Comparison of ENCODE assay signal across 22 cellular contexts in the genomic region with DNA sequence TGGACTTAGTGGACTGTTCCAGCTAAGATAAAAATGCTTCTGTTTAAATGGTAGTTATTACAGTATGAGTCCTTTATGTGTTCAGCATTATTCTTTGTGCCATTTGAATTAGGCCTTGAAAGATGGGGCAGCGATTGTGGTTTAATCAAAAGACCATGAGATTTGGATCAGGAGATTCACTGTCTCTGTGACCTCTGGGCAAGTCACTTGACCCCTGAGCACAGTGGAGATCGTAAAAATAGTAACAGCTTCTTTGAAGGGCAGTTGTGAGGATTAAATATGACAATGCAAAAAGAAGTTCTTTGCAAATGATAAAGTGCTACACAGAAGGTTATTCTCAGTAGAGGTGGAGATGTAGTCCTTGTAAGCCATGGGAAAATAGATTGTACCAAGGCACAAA. TPM values are rescaled to one million over a fixed set of nuclear protein-coding genes. Genes with fewer than 3 reads are reported as not detected.
DNase-seq lines count a peak whose midpoint lies in the region; ATAC-seq and TF ChIP-seq lines count a peak whose summit lies in the region.
"Had no signal": no experiment of that assay in that cellular context is flagged by ENCODE, and none has a peak within 500 bp of the region (broad histone marks: within the 10 kb centered on the region; RNA-seq: fewer than 3 reads in every experiment).

No MANE protein-coding gene starts in this region.

- TF ChIP-seq CTCF in CD8-positive, alpha-beta T cell (IDR thresholded peaks at IDR 0.05): no peak
- TF ChIP-seq CTCF in MM.1S (IDR thresholded peaks at IDR 0.05; ENCODE audit: low read length) (no peak), right lobe of liver (IDR thresholded peaks at IDR 0.05) (no peak)

- no peaks in the 10 kb centered on the region for H4K20me1 ChIP-seq in MM.1S (ENCODE audit: insufficient read depth, low read length)

- no peaks in the 10 kb centered on the region for H3F3A ChIP-seq in MM.1S (ENCODE audit: insufficient read depth, low read length)

- no peak for DNase-seq in CD4-positive, CD25-positive, alpha-beta regulatory T cell
- no peak for DNase-seq in CD8-positive, alpha-beta T cell
- DNase-seq in activated T-helper 1 cell treated with anti-CD3 and anti-CD28 coated beads, Interleukin-12 subunit alpha, Interleukin-12 subunit beta, Interleukin-2, Interleukin-4 antibody, amounts not matched to agents 30 ng/mL and 10 ng/mL and 1 ng/mL, durations not matched to agents 14 hours and 24 hours and 36 hours (ENCODE audit: low spot score): no peak
- DNase-seq in naive thymus-derived CD4-positive, alpha-beta T cell: no peak
- DNase-seq in NK-92 (lab: John Stamatoyannopoulos, UW; ENCODE audit: unreplicated experiment) (no peak), MM.1S (no peak), right lobe of liver (no peak)
- DNase-seq: activated CD4-positive, alpha-beta T cell treated with anti-CD3 and anti-CD28 coated beads for 1 hour; activated T-cell treated with anti-CD3 and anti-CD28 coated beads, Interleukin-2, amount 50 U/mL, for 1 hour; aorta; GDM1; NCI-H2081; NCI-H510A; SHP77; sigmoid colon; stimulated activated CD4-positive, alpha-beta T cell treated with anti-CD3 and anti-CD28 coated beads, Interleukin-2, amount 100 ng/mL, for 48 hours; substantia nigra had no signal

- no peaks in the 10 kb centered on the region for H3K27me3 Mint-ChIP-seq in CD4-positive, CD25-positive, alpha-beta regulatory T cell
- H3K27me3 Mint-ChIP-seq in CD8-positive, alpha-beta T cell (ENCODE audit: low read depth): no peaks in the 10 kb centered on the region
- no peaks in the 10 kb centered on the region for H3K27me3 Mint-ChIP-seq in activated T-helper 1 cell treated with anti-CD3 and anti-CD28 coated beads, Interleukin-12 subunit alpha, Interleukin-12 subunit beta, Interleukin-2, Interleukin-4 antibody, amounts not matched to agents 30 ng/mL and 10 ng/mL and 1 ng/mL, durations not matched to agents 14 hours and 24 hours and 36 hours (ENCODE audit: insufficient read depth)
- H3K27me3 Mint-ChIP-seq in naive thymus-derived CD4-positive, alpha-beta T cell: no peaks in the 10 kb centered on the region

- no peak for ATAC-seq in CD4-positive, CD25-positive, alpha-beta regulatory T cell (ENCODE audit: low read depth in 2 of 2)
- ATAC-seq in CD8-positive, alpha-beta T cell: no peak
- no peak for ATAC-seq in naive thymus-derived CD4-positive, alpha-beta T cell
- ATAC-seq in right lobe of liver: no peak
- ATAC-seq: HCT116 had no signal

- peak overlapping the region; percentile 60 for H3K27ac ChIP-seq in CD4-positive, CD25-positive, alpha-beta regulatory T cell (ENCODE audit: insufficient read depth, low read length, poor library complexity, severe bottlenecking)
- peak overlapping the region; percentile 61 for H3K27ac ChIP-seq in CD8-positive, alpha-beta T cell (ENCODE audit: low read depth, low read length)
- H3K27ac ChIP-seq in naive thymus-derived CD4-positive, alpha-beta T cell (ENCODE audit: low read depth, low read length): peak overlapping the region; percentile 57
- H3K27ac ChIP-seq in MM.1S (ENCODE audit: low read length) (no peak overlapping the region), right lobe of liver (no peak overlapping the region)
- H3K27ac ChIP-seq: sigmoid colon had no signal

- H3K9me3 ChIP-seq in CD4-positive, CD25-positive, alpha-beta regulatory T cell (ENCODE audit: control insufficient read depth in 2 of 2, low read length in 2 of 2): no peaks in the 10 kb centered on the region
- no peaks in the 10 kb centered on the region for H3K9me3 ChIP-seq in CD8-positive, alpha-beta T cell (ENCODE audit: low read length)
- H3K9me3 ChIP-seq in naive thymus-derived CD4-positive, alpha-beta T cell (ENCODE audit: control insufficient read depth in 2 of 3, low read length in 3 of 3): no peaks in the 10 kb centered on the region
- H3K9me3 ChIP-seq in MM.1S (replicated peaks; ENCODE audit: insufficient read depth, low read length): no peaks in the 10 kb centered on the region
- H3K9me3 ChIP-seq in right lobe of liver: no peaks in the 10 kb centered on the region
- H3K9me3 ChIP-seq: sigmoid colon had no signal

- 79% methylated on average over 2 of the region's 2 CpGs for WGBS in right lobe of liver (ENCODE audit: insufficient coverage, low coverage, low lambda C conversion rate, missing lambda C conversion rate)

- CTCF ChIA-PET in CD8-positive, alpha-beta T cell (lab: Charles Lee): interaction anchor here (1.2 to 3.4 kb wide), 4 partner anchors 9 to 44 kb away, joined by 3 to 15 read pairs (median 11); no protein-coding TSS in a partner anchor
- CTCF ChIA-PET in naive thymus-derived CD4-positive, alpha-beta T cell (lab: Charles Lee): interaction anchor here (1.5 kb wide), 1 partner anchor 42 kb away, joined by 6 read pairs; no protein-coding TSS in a partner anchor

- H3K27ac Mint-ChIP-seq in CD4-positive, CD25-positive, alpha-beta regulatory T cell: peak overlapping the region; percentile 59 to 93 (median 77)
- peak overlapping the region; percentile 91 for H3K27ac Mint-ChIP-seq in CD8-positive, alpha-beta T cell
- H3K27ac Mint-ChIP-seq in activated T-helper 1 cell treated with anti-CD3 and anti-CD28 coated beads, Interleukin-12 subunit alpha, Interleukin-12 subunit beta, Interleukin-2, Interleukin-4 antibody, amounts not matched to agents 30 ng/mL and 10 ng/mL and 1 ng/mL, durations not matched to agents 14 hours and 24 hours and 36 hours: peak overlapping the region; percentile 76
- H3K27ac Mint-ChIP-seq in naive thymus-derived CD4-positive, alpha-beta T cell: peak overlapping the region; percentile 67 to 96 (median 87)

- intact Hi-C loops in CD8-positive, alpha-beta T cell (cut with DNase I, micrococcal nuclease): loop anchor here (2.0 kb wide), 1 partner anchor 15 kb away; no protein-coding TSS in a partner anchor
- intact Hi-C loops in activated T-helper 1 cell treated with anti-CD3 and anti-CD28 coated beads, Interleukin-12 subunit alpha, Interleukin-12 subunit beta, Interleukin-2, Interleukin-4 antibody, amounts not matched to agents 30 ng/mL and 10 ng/mL and 1 ng/mL, durations not matched to agents 14 hours and 24 hours and 36 hours (cut with micrococcal nuclease): no loop called here
- intact Hi-C loops in naive thymus-derived CD4-positive, alpha-beta T cell (cut with micrococcal nuclease): no loop called here
- intact Hi-C loops in right lobe of liver (cut with DNase I): no loop called here

- H3K4me3 Mint-ChIP-seq in CD4-positive, CD25-positive, alpha-beta regulatory T cell: peak overlapping the region in 2 of 4 donors; percentile 22 to 32
- peak overlapping the region; percentile 33 for H3K4me3 Mint-ChIP-seq in CD8-positive, alpha-beta T cell
- peak overlapping the region; percentile 38 for H3K4me3 Mint-ChIP-seq in activated T-helper 1 cell treated with anti-CD3 and anti-CD28 coated beads, Interleukin-12 subunit alpha, Interleukin-12 subunit beta, Interleukin-2, Interleukin-4 antibody, amounts not matched to agents 30 ng/mL and 10 ng/mL and 1 ng/mL, durations not matched to agents 14 hours and 24 hours and 36 hours
- H3K4me3 Mint-ChIP-seq in naive thymus-derived CD4-positive, alpha-beta T cell: peak overlapping the region in 6 of 10 donors; percentile 41 to 65 (median 55)

- peaks cover 27% of the 10 kb centered on the region for H3K4me1 ChIP-seq in CD4-positive, CD25-positive, alpha-beta regulatory T cell (ENCODE audit: control insufficient read depth, insufficient read depth, low read length, poor library complexity, severe bottlenecking)
- H3K4me1 ChIP-seq in CD8-positive, alpha-beta T cell (ENCODE audit: insufficient read depth, low read length): peaks cover 52% of the 10 kb centered on the region
- H3K4me1 ChIP-seq in naive thymus-derived CD4-positive, alpha-beta T cell (ENCODE audit: control insufficient read depth in 2 of 2, insufficient read depth in 2 of 2, low read length in 2 of 2): peaks cover 32 to 42% of the 10 kb centered on the region in 2 donors
- H3K4me1 ChIP-seq in MM.1S (ENCODE audit: low read length): no peaks in the 10 kb centered on the region; the same call in 1 of the 2 replicates
- H3K4me1 ChIP-seq in right lobe of liver: no peaks in the 10 kb centered on the region
- H3K4me1 ChIP-seq: sigmoid colon had no signal

- H3K36me3 ChIP-seq in CD4-positive, CD25-positive, alpha-beta regulatory T cell (ENCODE audit: control insufficient read depth, insufficient read depth, low read length): peaks cover 39% of the 10 kb centered on the region
- H3K36me3 ChIP-seq in CD8-positive, alpha-beta T cell (ENCODE audit: insufficient read depth, low read length): peaks cover 42% of the 10 kb centered on the region
- H3K36me3 ChIP-seq in naive thymus-derived CD4-positive, alpha-beta T cell (ENCODE audit: control insufficient read depth in 2 of 3, insufficient read depth in 3 of 3, low read length in 3 of 3): peaks cover 0 to 45% (median 8%) of the 10 kb centered on the region in 3 experiments
- H3K36me3 ChIP-seq in MM.1S (replicated peaks; ENCODE audit: insufficient read depth, low read length) (peaks cover 7% of the 10 kb centered on the region), right lobe of liver (peaks cover 0 to 38% (median 9%) of the 10 kb centered on the region in 4 donors)

- no peaks in the 10 kb centered on the region for H3K9me3 Mint-ChIP-seq in CD4-positive, CD25-positive, alpha-beta regulatory T cell
- H3K9me3 Mint-ChIP-seq in CD8-positive, alpha-beta T cell: no peaks in the 10 kb centered on the region
- no peaks in the 10 kb centered on the region for H3K9me3 Mint-ChIP-seq in activated T-helper 1 cell treated with anti-CD3 and anti-CD28 coated beads, Interleukin-12 subunit alpha, Interleukin-12 subunit beta, Interleukin-2, Interleukin-4 antibody, amounts not matched to agents 30 ng/mL and 10 ng/mL and 1 ng/mL, durations not matched to agents 14 hours and 24 hours and 36 hours
- H3K9me3 Mint-ChIP-seq in naive thymus-derived CD4-positive, alpha-beta T cell: no peaks in the 10 kb centered on the region

- POLR2A ChIA-PET in CD8-positive, alpha-beta T cell (lab: Charles Lee): interaction anchor here (0.9 to 1.9 kb wide), 4 partner anchors 9 to 75 kb away, joined by 3 to 6 read pairs (median 5); a partner anchor contains a TSS
- POLR2A ChIA-PET in naive thymus-derived CD4-positive, alpha-beta T cell (lab: Charles Lee): interaction anchor here (1.0 to 3.0 kb wide), 2 partner anchors 11 to 59 kb away, joined by 3 to 7 read pairs; a partner anchor contains a TSS

- no peaks in the 10 kb centered on the region for H3K27me3 ChIP-seq in CD4-positive, CD25-positive, alpha-beta regulatory T cell (ENCODE audit: control insufficient read depth, insufficient read depth, low read length)
- no peaks in the 10 kb centered on the region for H3K27me3 ChIP-seq in CD8-positive, alpha-beta T cell (ENCODE audit: insufficient read depth, low read length)
- H3K27me3 ChIP-seq in naive thymus-derived CD4-positive, alpha-beta T cell (ENCODE audit: control insufficient read depth in 2 of 2, insufficient read depth in 2 of 2, low read length in 2 of 2): no peaks in the 10 kb centered on the region
- H3K27me3 ChIP-seq in MM.1S (replicated peaks; ENCODE audit: insufficient read depth, low read length): no peaks in the 10 kb centered on the region
- H3K27me3 ChIP-seq in right lobe of liver: no peaks in the 10 kb centered on the region

- H3K4me1 Mint-ChIP-seq in CD4-positive, CD25-positive, alpha-beta regulatory T cell: peaks cover 13 to 59% (median 30%) of the 10 kb centered on the region in 4 donors
- H3K4me1 Mint-ChIP-seq in CD8-positive, alpha-beta T cell (ENCODE audit: low read depth): peaks cover 68% of the 10 kb centered on the region
- H3K4me1 Mint-ChIP-seq in activated T-helper 1 cell treated with anti-CD3 and anti-CD28 coated beads, Interleukin-12 subunit alpha, Interleukin-12 subunit beta, Interleukin-2, Interleukin-4 antibody, amounts not matched to agents 30 ng/mL and 10 ng/mL and 1 ng/mL, durations not matched to agents 14 hours and 24 hours and 36 hours (ENCODE audit: low read depth): peaks cover 54% of the 10 kb centered on the region
- peaks cover 13 to 64% (median 44%) of the 10 kb centered on the region in 7 donors for H3K4me1 Mint-ChIP-seq in naive thymus-derived CD4-positive, alpha-beta T cell

- H3K4me2 ChIP-seq in MM.1S (ENCODE audit: low read depth, low read length): no peak overlapping the region

- peaks cover 41% of the 10 kb centered on the region for H3K36me3 Mint-ChIP-seq in CD4-positive, CD25-positive, alpha-beta regulatory T cell
- H3K36me3 Mint-ChIP-seq in CD8-positive, alpha-beta T cell: peaks cover 71% of the 10 kb centered on the region
- peaks cover 71% of the 10 kb centered on the region for H3K36me3 Mint-ChIP-seq in activated T-helper 1 cell treated with anti-CD3 and anti-CD28 coated beads, Interleukin-12 subunit alpha, Interleukin-12 subunit beta, Interleukin-2, Interleukin-4 antibody, amounts not matched to agents 30 ng/mL and 10 ng/mL and 1 ng/mL, durations not matched to agents 14 hours and 24 hours and 36 hours (ENCODE audit: low read depth)
- H3K36me3 Mint-ChIP-seq in naive thymus-derived CD4-positive, alpha-beta T cell: peaks cover 6 to 65% (median 37%) of the 10 kb centered on the region in 5 donors

- H3K79me2 ChIP-seq in MM.1S (ENCODE audit: low read length): no peaks in the 10 kb centered on the region

- no peak overlapping the region for H2AFZ ChIP-seq in MM.1S (ENCODE audit: low read length)

- no peak overlapping the region for H3K9ac ChIP-seq in MM.1S (ENCODE audit: low read length)

- no peak for TF ChIP-seq POLR2A in right lobe of liver (IDR thresholded peaks at IDR 0.05)

- no peaks in the 10 kb centered on the region for H3K9me2 ChIP-seq in MM.1S (replicated peaks; ENCODE audit: insufficient read depth, low read length)

- no peak overlapping the region for H3K4me3 ChIP-seq in CD4-positive, CD25-positive, alpha-beta regulatory T cell (ENCODE audit: low read depth, low read length)
- no peak overlapping the region for H3K4me3 ChIP-seq in CD8-positive, alpha-beta T cell (ENCODE audit: low read depth, low read length)
- H3K4me3 ChIP-seq in naive thymus-derived CD4-positive, alpha-beta T cell (ENCODE audit: low read length): no peak overlapping the region
- no peak overlapping the region for H3K4me3 ChIP-seq in MM.1S (ENCODE audit: low read length)
- no peak overlapping the region for H3K4me3 ChIP-seq in right lobe of liver
- H3K4me3 ChIP-seq: sigmoid colon had no signal

RNA-seq across cellular contexts. Expression of a gene that starts 10.8 kb away (rescaled TPM):
- 31.9 TPM for total RNA-seq in CD4-positive, CD25-positive, alpha-beta regulatory T cell
- 100 to 1,000 TPM in 1 of 4 donors, 10 to 100 TPM in 3; 69.3 to 111 (median 85.9) TPM for polyA plus RNA-seq in CD4-positive, CD25-positive, alpha-beta regulatory T cell
- total RNA-seq in CD8-positive, alpha-beta T cell: 10 to 100 TPM; 86.1 to 95.8 TPM
- 53.9 and 55.4 TPM in 2 replicates for total RNA-seq in activated T-helper 1 cell treated with anti-CD3 and anti-CD28 coated beads, Interleukin-12 subunit alpha, Interleukin-12 subunit beta, Interleukin-2, Interleukin-4 antibody, amounts not matched to agents 30 ng/mL and 10 ng/mL and 1 ng/mL, durations not matched to agents 14 hours and 24 hours and 36 hours
- total RNA-seq in naive thymus-derived CD4-positive, alpha-beta T cell: 10 to 100 TPM in 1 of 5 experiments, 1 to 10 TPM in 4; 1.1 to 70.5 (median 1.5) TPM
- polyA plus RNA-seq in naive thymus-derived CD4-positive, alpha-beta T cell: 1 to 10 TPM in 1 of 2 donors, under 1 TPM in 1; 0.84 to 1.5 TPM
- under 1 TPM in 1 of 6 experiments, not detected in 5; 0.13 TPM for total RNA-seq in right lobe of liver
- total RNA-seq: cerebellum, fibroblast of lung, lower leg skin, osteocyte, sigmoid colon had no signal
- polyA plus RNA-seq: fibroblast of lung had no signal

RNA-seq across cellular contexts. Expression of a gene that starts 29.3 kb away (rescaled TPM):
- total RNA-seq in CD4-positive, CD25-positive, alpha-beta regulatory T cell: 3.7 TPM
- under 1 TPM; 0.20 to 0.65 (median 0.49) TPM for polyA plus RNA-seq in CD4-positive, CD25-positive, alpha-beta regulatory T cell
- total RNA-seq in CD8-positive, alpha-beta T cell: 1 to 10 TPM; 2.5 to 3.9 TPM
- total RNA-seq in activated T-helper 1 cell treated with anti-CD3 and anti-CD28 coated beads, Interleukin-12 subunit alpha, Interleukin-12 subunit beta, Interleukin-2, Interleukin-4 antibody, amounts not matched to agents 30 ng/mL and 10 ng/mL and 1 ng/mL, durations not matched to agents 14 hours and 24 hours and 36 hours: 4.3 and 4.8 TPM in 2 replicates
- 10 to 100 TPM in 2 of 5 experiments, 1 to 10 TPM in 3; 2.5 to 14.7 (median 6.4) TPM for total RNA-seq in naive thymus-derived CD4-positive, alpha-beta T cell
- polyA plus RNA-seq in naive thymus-derived CD4-positive, alpha-beta T cell: under 1 TPM; 0.08 to 0.84 TPM
- total RNA-seq in right lobe of liver: 1 to 10 TPM in 3 of 6 experiments, under 1 TPM in 3; 0.37 to 1.7 (median 0.95) TPM

Comparison
In these comparisons a context has a peak if more than half of its experiments do, and no peak if none do; other contexts are left out.
1. H3K27ac ChIP-seq: peak in CD4-positive, CD25-positive, alpha-beta regulatory T cell (single experiment), CD8-positive, alpha-beta T cell (single experiment) and naive thymus-derived CD4-positive, alpha-beta T cell (single experiment); none in MM.1S (single experiment) and right lobe of liver (0 of 3).
2. intact Hi-C loops: an anchor here in CD8-positive, alpha-beta T cell (2.0 kb wide); none called in activated T-helper 1 cell treated with anti-CD3 and anti-CD28 coated beads, Interleukin-12 subunit alpha, Interleukin-12 subunit beta, Interleukin-2, Interleukin-4 antibody, amounts not matched to agents 30 ng/mL and 10 ng/mL and 1 ng/mL, durations not matched to agents 14 hours and 24 hours and 36 hours, naive thymus-derived CD4-positive, alpha-beta T cell and right lobe of liver.
3. Peak in every context shown above with its lines, with median percentiles within 50 percentile points of each other: H3K27ac Mint-ChIP-seq.